20 cellular contexts compared by ENCODE assay signal in the genomic region with DNA sequence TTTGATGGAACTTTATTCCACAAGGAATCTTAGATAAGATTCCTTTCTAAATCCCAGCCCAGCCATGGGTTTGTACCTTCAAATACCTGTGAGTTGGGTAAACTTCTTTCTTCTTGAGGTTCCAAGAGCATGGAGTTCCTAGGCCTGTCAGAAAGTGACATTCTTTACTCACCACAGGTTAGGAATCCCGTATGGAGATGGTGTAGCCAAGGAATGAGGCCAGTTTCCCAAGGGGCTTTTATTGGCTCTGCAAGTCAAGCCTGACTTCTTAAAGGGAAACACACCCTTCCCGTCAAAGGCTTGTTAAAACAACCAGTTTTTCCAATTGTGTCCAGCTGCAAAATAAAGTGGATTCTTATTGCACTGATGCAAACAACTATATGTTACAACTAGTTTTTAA. TPM values are rescaled to one million over a fixed set of nuclear protein-coding genes. Genes with fewer than 3 reads are reported as not detected.
"Had no signal": no experiment of that assay in that cellular context is flagged by ENCODE, and none has a peak within 500 bp of the region (broad histone marks: within the 10 kb centered on the region; RNA-seq: fewer than 3 reads in every experiment).

No MANE protein-coding gene starts in this region.

- ATAC-seq: left lobe of liver, SK-N-SH treated with all-trans-retinoic acid at 6 μM for 48 hours had no signal

- H3K27me3 ChIP-seq: neutrophil, tibial nerve had no signal

- DNase-seq: activated CD4-positive, alpha-beta memory T cell treated with anti-CD3 and anti-CD28 coated beads, Interleukin-2, amount 10 ng/mL, durations not matched to agents 7 days and 5 days; activated effector memory CD4-positive, alpha-beta T cell treated with anti-CD3 and anti-CD28 coated beads, Interleukin-2, amount 50 U/mL, for 16 hours; activated T-cell treated with anti-CD3 and anti-CD28 coated beads, Interleukin-2, amount 50 U/mL, for 24 hours; amygdala; endodermal cell; islet precursor cell; naive B cell; posterior cingulate gyrus; stimulated activated CD4-positive, alpha-beta T cell treated with anti-CD3 and anti-CD28 coated beads, Interleukin-15, amount 100 ng/mL, for 24 hours; stimulated activated CD4-positive, alpha-beta T cell treated with anti-CD3 and anti-CD28 coated beads, Interleukin-4, amount 100 ng/mL, for 1 hour; stimulated activated naive CD4-positive, alpha-beta T cell treated with Interleukin-2 at 50 U/mL for 16 hours; substantia nigra; T-helper 1 cell had no signal

- H3K36me3 ChIP-seq: neutrophil, tibial nerve had no signal

- H3K27ac Mint-ChIP-seq: activated CD4-positive, alpha-beta memory T cell treated with anti-CD3 and anti-CD28 coated beads, Interleukin-2, amount 10 ng/mL, durations not matched to agents 7 days and 5 days; activated naive CD4-positive, alpha-beta T cell treated with anti-CD3 and anti-CD28 coated beads, Interleukin-2, amount 50 U/mL, for 24 hours; activated T-cell treated with anti-CD3 and anti-CD28 coated beads, Interleukin-2, amount 50 U/mL, for 24 hours; brain; endodermal cell; naive B cell had no signal

- H3K4me3 ChIP-seq: tibial nerve had no signal

- H3K27me3 Mint-ChIP-seq: activated CD4-positive, alpha-beta memory T cell treated with anti-CD3 and anti-CD28 coated beads, Interleukin-2, amount 10 ng/mL, durations not matched to agents 7 days and 5 days; activated naive CD4-positive, alpha-beta T cell treated with anti-CD3 and anti-CD28 coated beads, Interleukin-2, amount 50 U/mL, for 24 hours; activated T-cell treated with anti-CD3 and anti-CD28 coated beads, Interleukin-2, amount 50 U/mL, for 24 hours; brain; naive B cell had no signal

- H3K27ac ChIP-seq: neutrophil, tibial nerve, VCaP had no signal

- H3K4me1 Mint-ChIP-seq: activated CD4-positive, alpha-beta memory T cell treated with anti-CD3 and anti-CD28 coated beads, Interleukin-2, amount 10 ng/mL, durations not matched to agents 7 days and 5 days; activated naive CD4-positive, alpha-beta T cell treated with anti-CD3 and anti-CD28 coated beads, Interleukin-2, amount 50 U/mL, for 24 hours; brain; naive B cell had no signal

- H3K4me3 Mint-ChIP-seq: activated CD4-positive, alpha-beta memory T cell treated with anti-CD3 and anti-CD28 coated beads, Interleukin-2, amount 10 ng/mL, durations not matched to agents 7 days and 5 days; activated naive CD4-positive, alpha-beta T cell treated with anti-CD3 and anti-CD28 coated beads, Interleukin-2, amount 50 U/mL, for 24 hours; activated T-cell treated with anti-CD3 and anti-CD28 coated beads, Interleukin-2, amount 50 U/mL, for 24 hours; brain; endodermal cell; naive B cell had no signal

- H3K4me1 ChIP-seq: tibial nerve had no signal

RNA-seq across cellular contexts. Expression of a gene that starts 57.0 kb away (rescaled TPM):
- total RNA-seq: activated CD4-positive, alpha-beta memory T cell treated with anti-CD3 and anti-CD28 coated beads, Interleukin-2, amount 10 ng/mL, durations not matched to agents 7 days and 5 days had no signal
